ENCODE assay signal across 8 cellular contexts in genomic region chr12:75488553-75488952, GRCh38. TPM values are rescaled to one million over a fixed set of nuclear protein-coding genes. Genes with fewer than 3 reads are reported as not detected.
A peak's percentile ranks its signal among the peaks of the same experiment; 100 is the strongest.
DNase-seq lines count a peak whose midpoint lies in the region; ATAC-seq and TF ChIP-seq lines count a peak whose summit lies in the region.

No MANE protein-coding gene starts in this region.

- no peaks in the 10 kb centered on the region for H3K27me3 ChIP-seq in left ventricle myocardium inferior (ENCODE audit: low read depth)

- no peak overlapping the region for H3K27ac ChIP-seq in left ventricle myocardium inferior (replicated peaks)

- no peaks in the 10 kb centered on the region for H3K9me3 Mint-ChIP-seq in HFFc6

- no peaks in the 10 kb centered on the region for H3K4me1 ChIP-seq in left ventricle myocardium inferior

- TF ChIP-seq CTCF in HFFc6 (IDR thresholded peaks at IDR 0.05) (peak; percentile 79), left ventricle myocardium inferior (IDR thresholded peaks at IDR 0.05; ENCODE audit: borderline replicate concordance) (peak; percentile 47)

- no peak for ATAC-seq in HG02588 (IDR thresholded peaks at IDR 0.05; ENCODE audit: unreplicated experiment)

- intact Hi-C loops in left ventricle myocardium inferior (cut with micrococcal nuclease) = no loop called here

- peak overlapping the region; percentile 80 for H3K27ac Mint-ChIP-seq in HFFc6

- no peaks in the 10 kb centered on the region for H3K27me3 Mint-ChIP-seq in HFFc6 (ENCODE audit: insufficient read depth)

- H3K36me3 Mint-ChIP-seq in HFFc6 (ENCODE audit: low read depth) = peaks cover 32% of the 10 kb centered on the region

- peak; percentile 40 for DNase-seq in DMS 273 (lab: John Stamatoyannopoulos, UW; ENCODE audit: unreplicated experiment)
- no peak for DNase-seq in DMS 273 treated with DMSO at 0.1 percent for 48 hours (lab: John Stamatoyannopoulos, UW)
- peak; percentile 54 for DNase-seq in HFFc6
- DNase-seq in SK-N-DZ (ENCODE audit: low spot score) = peak; percentile 16
- DNase-seq in left ventricle myocardium inferior = no peak
- no peak for DNase-seq in cerebellum (ENCODE audit: low spot score)
- DNase-seq in mesenteric fat pad (ENCODE audit: low spot score) = no peak

- H3K9me3 ChIP-seq in left ventricle myocardium inferior (replicated peaks) = no peaks in the 10 kb centered on the region

- H3K4me3 Mint-ChIP-seq in HFFc6 = peak overlapping the region; percentile 71; the same call in 1 of the 2 replicates

- H3K36me3 ChIP-seq in left ventricle myocardium inferior = no peaks in the 10 kb centered on the region

- no peak overlapping the region for H3K4me3 ChIP-seq in left ventricle myocardium inferior

- H3K4me1 Mint-ChIP-seq in HFFc6 (ENCODE audit: low read depth) = peaks cover 67% of the 10 kb centered on the region

RNA-seq across cellular contexts. Expression of gene GLIPR1, which starts 8.0 kb away (rescaled TPM):
- 100 to 1,000 TPM; 190 to 339 (median 278) TPM for total RNA-seq in HFFc6 (2021; fragmentation: NEBNext Ultra II Directional; extraction: Animal tissue kit (Norgen Biotek cat#: 25700))
- 0.10 and 0.13 TPM in 2 replicates for polyA plus RNA-seq in SK-N-DZ (2014; cell fraction: cytosol; rRNA removed)
- not detected in 2 replicates for polyA plus RNA-seq in SK-N-DZ (2014; cell fraction: nucleus; rRNA removed)
- 7.0 TPM for total RNA-seq in left ventricle myocardium inferior
- 2.9 TPM for total RNA-seq in cerebellum
- 52.2 TPM for total RNA-seq in mesenteric fat pad

RNA-seq across cellular contexts. Expression of gene KRR1, which starts 22.9 kb away (rescaled TPM):
- total RNA-seq in HFFc6 (2021; fragmentation: NEBNext Ultra II Directional; extraction: Animal tissue kit (Norgen Biotek cat#: 25700)) = 10 to 100 TPM; 52.4 to 64.4 (median 61.8) TPM
- 21.3 and 29.5 TPM in 2 replicates for polyA plus RNA-seq in SK-N-DZ (2014; cell fraction: cytosol; rRNA removed)
- 40.5 and 53.1 TPM in 2 replicates for polyA plus RNA-seq in SK-N-DZ (2014; cell fraction: nucleus; rRNA removed)
- total RNA-seq in left ventricle myocardium inferior (32.7 TPM), cerebellum (41.6 TPM), mesenteric fat pad (39.8 TPM)

Comparison
In these comparisons a context has a peak if more than half of its experiments do, and no peak if none do; other contexts are left out.
1. DNase-seq: peak in DMS 273 (single experiment), HFFc6 (single experiment) and SK-N-DZ (single experiment); none in DMS 273 treated with DMSO at 0.1 percent for 48 hours (single experiment), left ventricle myocardium inferior (single experiment), cerebellum (single experiment) and mesenteric fat pad (single experiment).